22 cellular contexts compared by ENCODE assay signal in the genomic region with DNA sequence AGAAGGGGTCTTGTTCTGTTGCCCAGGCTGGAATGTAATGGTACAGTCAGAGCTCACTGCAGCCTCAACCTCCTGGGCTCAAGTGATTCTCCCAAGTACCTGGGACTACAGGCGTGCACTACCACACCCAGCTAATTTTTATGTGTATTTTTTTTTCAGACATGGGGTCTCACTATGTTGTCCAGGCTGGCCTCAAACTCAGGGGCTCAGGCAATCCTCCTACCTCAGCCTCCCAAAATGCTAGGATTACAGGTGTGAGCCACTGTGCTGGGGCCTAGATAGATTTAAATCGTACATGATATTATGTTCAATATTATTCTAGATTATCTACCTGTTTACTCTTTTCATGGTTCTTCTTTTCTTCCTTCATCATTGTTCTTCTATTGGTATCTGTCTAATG.
DNase-seq lines count a peak whose midpoint lies in the region; ATAC-seq, FAIRE-seq and TF ChIP-seq lines count a peak whose summit lies in the region.
"Had no signal": no experiment of that assay in that cellular context is flagged by ENCODE, and none has a peak within 500 bp of the region (broad histone marks: within the 10 kb centered on the region; RNA-seq: fewer than 3 reads in every experiment).

No MANE protein-coding gene starts in this region.

- no peak for FAIRE-seq in K562 (lab: Jason Lieb, UNC)
- FAIRE-seq: A549, D721Med, GM12891, GM19239 had no signal

- no peaks in the 10 kb centered on the region for H3F3A ChIP-seq in PC-3 (ENCODE audit: low read length, unreplicated experiment)

- TF ChIP-seq RAD21 in K562 (CRISPR knock-in tag; conservative IDR thresholded peaks at IDR 0.05 in 1 of 2, IDR thresholded peaks at IDR 0.05 in 1 of 2) = no peak

- WGBS in K562 (ENCODE audit: insufficient coverage, low coverage, missing lambda C conversion rate) = 24% methylated on average over 2 of the region's 2 CpGs

- TF ChIP-seq CTCF in HEK293 (tag by site-specific recombination; IDR thresholded peaks at IDR 0.05) (no peak), K562 (IDR thresholded peaks at IDR 0.05 in 2 of 3, conservative IDR thresholded peaks at IDR 0.05 in 1 of 3; ENCODE audit: insufficient read depth in 2 of 3, low read depth in 1 of 3, low read length in 3 of 3) (no peak), PC-3 (conservative IDR thresholded peaks at IDR 0.05; ENCODE audit: low read depth, low read length) (no peak)

- H3K4me3 ChIP-seq in HEK293 (ENCODE audit: low read depth, low read length) (no peak overlapping the region), K562 (no peak overlapping the region), MG63 (no peak overlapping the region), PC-3 (ENCODE audit: low read length) (no peak overlapping the region)
- H3K4me3 ChIP-seq: A549; BLaER1 treated with 17β-estradiol and CSF1 and Interleukin-3, amounts not matched to agents 10 nM and 100 nM had no signal

- H3K9me3 ChIP-seq in HEK293 (ENCODE audit: control insufficient read depth, insufficient read depth, low read depth, low read length) = no peaks in the 10 kb centered on the region
- H3K9me3 ChIP-seq in K562 (replicated peaks; ENCODE audit: control insufficient read depth, insufficient read depth, low read depth, low read length) = peaks cover 11% of the 10 kb centered on the region
- peaks cover 21% of the 10 kb centered on the region for H3K9me3 ChIP-seq in MG63
- peaks cover 14% of the 10 kb centered on the region; the same call in 1 of the 2 replicates for H3K9me3 ChIP-seq in PC-3 (ENCODE audit: low read length)

- no peaks in the 10 kb centered on the region for H3K27me3 Mint-ChIP-seq in activated CD4-positive, alpha-beta T cell treated with anti-CD3 and anti-CD28 coated beads, Interleukin-2, amount 10 ng/mL, durations not matched to agents 24 days and 14 days
- H3K27me3 Mint-ChIP-seq in stimulated activated naive B cell treated with anti-CD40 and anti-IgM and Interleukin-4, amounts not matched to agents 10 μg/mL and 1 μg/mL and 100 μg/mL, for 72 hours = no peaks in the 10 kb centered on the region
- H3K27me3 Mint-ChIP-seq: B cell; CD4-positive, alpha-beta T cell had no signal

- H3K79me2 ChIP-seq in K562 (ENCODE audit: control insufficient read depth, insufficient read depth, low read length) (no peaks in the 10 kb centered on the region), PC-3 (ENCODE audit: low read length) (no peaks in the 10 kb centered on the region)

- H3K4me3 Mint-ChIP-seq in activated CD4-positive, alpha-beta T cell treated with anti-CD3 and anti-CD28 coated beads, Interleukin-2, amount 10 ng/mL, durations not matched to agents 24 days and 14 days = no peak overlapping the region
- no peak overlapping the region for H3K4me3 Mint-ChIP-seq in stimulated activated naive B cell treated with anti-CD40 and anti-IgM and Interleukin-4, amounts not matched to agents 10 μg/mL and 1 μg/mL and 100 μg/mL, for 72 hours
- H3K4me3 Mint-ChIP-seq: B cell; CD4-positive, alpha-beta T cell; CD8-positive, alpha-beta T cell had no signal

- no peak for ATAC-seq in K562
- ATAC-seq in stimulated activated naive B cell treated with anti-CD40 and anti-IgM and Interleukin-4, amounts not matched to agents 10 μg/mL and 1 μg/mL and 100 μg/mL, for 72 hours (replicated peaks) = no peak
- no peak for ATAC-seq in PC-3
- ATAC-seq: CD8-positive, alpha-beta T cell had no signal

- no peak overlapping the region for H3K27ac ChIP-seq in HEK293 (ENCODE audit: extremely low read depth, low read depth, low read length)
- H3K27ac ChIP-seq in K562 (ENCODE audit: extremely low read depth, low read depth, low read length) = no peak overlapping the region
- no peak overlapping the region for H3K27ac ChIP-seq in PC-3 (ENCODE audit: low read length)
- H3K27ac ChIP-seq: 22Rv1; A549; BLaER1 treated with 17β-estradiol and CSF1 and Interleukin-3, amounts not matched to agents 10 nM and 100 nM; C4-2B had no signal

- H3K27me3 ChIP-seq in K562 (ENCODE audit: control insufficient read depth in 2 of 2, insufficient read depth in 2 of 2, low read length in 2 of 2) = no peaks in the 10 kb centered on the region
- no peaks in the 10 kb centered on the region for H3K27me3 ChIP-seq in MG63
- H3K27me3 ChIP-seq in PC-3 (ENCODE audit: low read length) = no peaks in the 10 kb centered on the region
- H3K27me3 ChIP-seq: BLaER1 treated with 17β-estradiol and CSF1 and Interleukin-3, amounts not matched to agents 10 nM and 100 nM had no signal

- H3K9me2 ChIP-seq in PC-3 (replicated peaks; ENCODE audit: low read length) = no peaks in the 10 kb centered on the region

- peaks cover 11% of the 10 kb centered on the region for H3K9me3 Mint-ChIP-seq in activated CD4-positive, alpha-beta T cell treated with anti-CD3 and anti-CD28 coated beads, Interleukin-2, amount 10 ng/mL, durations not matched to agents 24 days and 14 days
- H3K9me3 Mint-ChIP-seq in stimulated activated naive B cell treated with anti-CD40 and anti-IgM and Interleukin-4, amounts not matched to agents 10 μg/mL and 1 μg/mL and 100 μg/mL, for 72 hours = peaks cover 8 to 11% of the 10 kb centered on the region in 2 donors

- H2AFZ ChIP-seq in K562 (ENCODE audit: low read depth, low read length) = no peak overlapping the region
- no peak overlapping the region for H2AFZ ChIP-seq in PC-3 (ENCODE audit: low read length)

- in situ Hi-C loops in K562 (cut with MboI) = no loop called here

- BruUV-seq in K562 (replicated peaks; lab: Mats Ljungman, UMichigan) = no TSS peak
- BruUV-seq in PC-3 (replicated peaks; lab: Mats Ljungman, UMichigan) = no TSS peak

- no peak for TF ChIP-seq POLR2A in K562 (conservative IDR thresholded peaks at IDR 0.05)

- no peaks in the 10 kb centered on the region for H3K9me1 ChIP-seq in K562 (ENCODE audit: control insufficient read depth, insufficient read depth, low read length)

- peaks cover 5% of the 10 kb centered on the region for H3K36me3 Mint-ChIP-seq in activated CD4-positive, alpha-beta T cell treated with anti-CD3 and anti-CD28 coated beads, Interleukin-2, amount 10 ng/mL, durations not matched to agents 24 days and 14 days (ENCODE audit: low read depth)
- H3K36me3 Mint-ChIP-seq in stimulated activated naive B cell treated with anti-CD40 and anti-IgM and Interleukin-4, amounts not matched to agents 10 μg/mL and 1 μg/mL and 100 μg/mL, for 72 hours = peaks cover 11 to 27% of the 10 kb centered on the region in 2 donors

- H3K4me2 ChIP-seq in K562 (ENCODE audit: insufficient read depth, low read length) (no peak overlapping the region), PC-3 (ENCODE audit: low read length) (no peak overlapping the region)
- H3K4me2 ChIP-seq: A549; BLaER1 treated with 17β-estradiol and CSF1 and Interleukin-3, amounts not matched to agents 10 nM and 100 nM had no signal

- intact Hi-C loops in activated CD4-positive, alpha-beta T cell treated with anti-CD3 and anti-CD28 coated beads, Interleukin-2, amount 10 ng/mL, durations not matched to agents 24 days and 14 days (cut with micrococcal nuclease) = no loop called here
- intact Hi-C loops in K562 (cut with micrococcal nuclease) (no loop called here), PC-3 (cut with micrococcal nuclease) (no loop called here)

- H4K20me1 ChIP-seq in K562 (replicated peaks; ENCODE audit: control insufficient read depth, insufficient read depth, low read length) (no peaks in the 10 kb centered on the region), PC-3 (ENCODE audit: low read length) (no peaks in the 10 kb centered on the region)
- H4K20me1 ChIP-seq: BLaER1 treated with 17β-estradiol and CSF1 and Interleukin-3, amounts not matched to agents 10 nM and 100 nM had no signal

- no peaks in the 10 kb centered on the region for H3K4me1 ChIP-seq in HEK293 (ENCODE audit: control insufficient read depth, insufficient read depth, low read length)
- H3K4me1 ChIP-seq in K562 (replicated peaks in 1 of 2; ENCODE audit: control insufficient read depth in 2 of 2, insufficient read depth in 2 of 2, low read length in 2 of 2) = no peaks in the 10 kb centered on the region
- no peaks in the 10 kb centered on the region for H3K4me1 ChIP-seq in PC-3 (ENCODE audit: insufficient read depth, low read length)
- H3K4me1 ChIP-seq: BLaER1 treated with 17β-estradiol and CSF1 and Interleukin-3, amounts not matched to agents 10 nM and 100 nM; Caco-2 had no signal

- POLR2A ChIA-PET in HEK293 (lab: Yijun Ruan, JAX) = no interaction called here
- POLR2A ChIA-PET in K562 (lab: Yijun Ruan, JAX) = interaction anchor here (0.8 kb wide), 1 partner anchor 18 kb away, joined by 3 read pairs; no protein-coding TSS in a partner anchor
- POLR2A ChIA-PET in PC-3 (lab: Charles Lee; ENCODE audit: unreplicated experiment) = interaction anchor here (0.6 kb wide), 1 partner anchor 95 kb away, joined by 7 read pairs; no protein-coding TSS in a partner anchor

- H3K36me3 ChIP-seq in HEK293 (ENCODE audit: control insufficient read depth in 2 of 2, insufficient read depth in 1 of 2, low read length in 2 of 2) = peaks cover 0 to 37% of the 10 kb centered on the region in 2 experiments; a peak in 2 of 3 replicates
- no peaks in the 10 kb centered on the region for H3K36me3 ChIP-seq in K562 (ENCODE audit: control insufficient read depth, insufficient read depth, low read length)
- H3K36me3 ChIP-seq in MG63 = peaks cover 38% of the 10 kb centered on the region
- H3K36me3 ChIP-seq in PC-3 (ENCODE audit: low read depth, low read length) = peaks cover 13% of the 10 kb centered on the region; the same call in 1 of the 2 replicates

- peak; percentile 21 for DNase-seq in activated CD4-positive, alpha-beta T cell treated with anti-CD3 and anti-CD28 coated beads, Interleukin-2, amount 10 ng/mL, durations not matched to agents 24 days and 14 days
- DNase-seq in activated CD4-positive, alpha-beta T cell treated with anti-CD3 and anti-CD28 coated beads, Interleukin-2, amount 50 U/mL, for 1 hour = no peak
- DNase-seq in K562 (ENCODE audit: extremely low read depth in 1 of 4, low spot score in 3 of 4) (no peak), MG63 (no peak), PC-3 (no peak)
- DNase-seq in stimulated activated naive B cell treated with anti-CD40 and anti-IgM and Interleukin-4, amounts not matched to agents 10 μg/mL and 1 μg/mL and 100 μg/mL, for 72 hours = no peak
- DNase-seq: AML-193; Caco-2; Calu3; CD4-positive, alpha-beta T cell; CD8-positive, alpha-beta T cell; DMS79 treated with DMSO at 0.1 percent for 48 hours; GF-D8 had no signal

- H3K9ac ChIP-seq in K562 (ENCODE audit: insufficient read depth in 1 of 2, low read depth in 2 of 2, low read length in 2 of 2) = no peak overlapping the region
- H3K9ac ChIP-seq in PC-3 (ENCODE audit: low read length) = no peak overlapping the region
- H3K9ac ChIP-seq: BLaER1 treated with 17β-estradiol and CSF1 and Interleukin-3, amounts not matched to agents 10 nM and 100 nM had no signal

- no peak overlapping the region for H3K27ac Mint-ChIP-seq in activated CD4-positive, alpha-beta T cell treated with anti-CD3 and anti-CD28 coated beads, Interleukin-2, amount 10 ng/mL, durations not matched to agents 24 days and 14 days
- H3K27ac Mint-ChIP-seq in stimulated activated naive B cell treated with anti-CD40 and anti-IgM and Interleukin-4, amounts not matched to agents 10 μg/mL and 1 μg/mL and 100 μg/mL, for 72 hours = peak overlapping the region; percentile 52
- H3K27ac Mint-ChIP-seq: B cell; CD4-positive, alpha-beta T cell; CD8-positive, alpha-beta T cell had no signal

- H3K4me1 Mint-ChIP-seq in activated CD4-positive, alpha-beta T cell treated with anti-CD3 and anti-CD28 coated beads, Interleukin-2, amount 10 ng/mL, durations not matched to agents 24 days and 14 days = no peaks in the 10 kb centered on the region
- no peaks in the 10 kb centered on the region for H3K4me1 Mint-ChIP-seq in stimulated activated naive B cell treated with anti-CD40 and anti-IgM and Interleukin-4, amounts not matched to agents 10 μg/mL and 1 μg/mL and 100 μg/mL, for 72 hours
- H3K4me1 Mint-ChIP-seq: B cell had no signal

- TF ChIP-seq EP300 in K562 (IDR thresholded peaks at IDR 0.05; ENCODE audit: low read length) = no peak

- CTCF ChIA-PET in HEK293 (lab: Yijun Ruan, JAX) (no interaction called here), K562 (lab: Yijun Ruan, JAX; ENCODE audit: low intra/inter-chr PET ratio) (no interaction called here), PC-3 (lab: Charles Lee) (no interaction called here)
